In genomic region chr5:91160751-91161285, GRCh38 we compare ENCODE assay signal across 19 cellular contexts.
DNase-seq lines count a peak whose midpoint lies in the region; ATAC-seq and TF ChIP-seq lines count a peak whose summit lies in the region.
"Had no signal": no experiment of that assay in that cellular context is flagged by ENCODE, and none has a peak within 500 bp of the region (broad histone marks: within the 10 kb centered on the region; RNA-seq: fewer than 3 reads in every experiment).

No MANE protein-coding gene starts in this region.

- no peak for TF ChIP-seq CTCF in neural crest cell (conservative IDR thresholded peaks at IDR 0.05)

- no peaks in the 10 kb centered on the region for H3K27me3 Mint-ChIP-seq in neural crest cell (ENCODE audit: low read depth)

- peak overlapping the region; percentile 77 for H3K27ac Mint-ChIP-seq in neural crest cell (ENCODE audit: unreplicated experiment)
- H3K27ac Mint-ChIP-seq: CD8-positive, alpha-beta T cell had no signal

- H3K36me3 Mint-ChIP-seq in neural crest cell (ENCODE audit: low read depth): peaks cover 7% of the 10 kb centered on the region
- H3K36me3 Mint-ChIP-seq: CD8-positive, alpha-beta T cell had no signal

- peaks cover 30% of the 10 kb centered on the region for H3K4me1 Mint-ChIP-seq in neural crest cell

- H3K4me3 Mint-ChIP-seq in neural crest cell: no peak overlapping the region
- H3K4me3 Mint-ChIP-seq: CD8-positive, alpha-beta T cell had no signal

- DNase-seq in EH (ENCODE audit: low read depth) (peak; percentile 9), SK-MEL-5 (ENCODE audit: low read depth, low spot score) (peak; percentile 68), neural crest cell (ENCODE audit: low read depth, low spot score) (no peak), T-helper 9 cell (no peak), EL (no peak)
- DNase-seq: Calu3; CD8-positive, alpha-beta T cell; KG1; NCI-H1417; NCI-H187; NCI-H2107; NCI-H510A; NCI-H774; OCI-M1; SJCRH30 had no signal

- in situ Hi-C loops in SK-MEL-5 (cut with HindIII; ENCODE audit: low pct_unique_long_range_greater_than_20kb, low sequenced_read_pairs): no loop called here

- no peaks in the 10 kb centered on the region for H3K9me3 Mint-ChIP-seq in neural crest cell
- H3K9me3 Mint-ChIP-seq: CD8-positive, alpha-beta T cell had no signal

- peak; percentile 74 for ATAC-seq in esophagus mucosa
- no peak for ATAC-seq in GM21515 (IDR thresholded peaks at IDR 0.05; ENCODE audit: unreplicated experiment)
- ATAC-seq: A549; CD8-positive, alpha-beta T cell; HepG2 had no signal

Comparison
In these comparisons a context has a peak if more than half of its experiments do, and no peak if none do; other contexts are left out.
1. DNase-seq: peak in EH (single experiment) and SK-MEL-5 (single experiment); none in neural crest cell (single experiment), T-helper 9 cell (single experiment) and EL (single experiment).